Comparison of ENCODE assay signal across 17 cellular contexts in genomic region chr11:79458712-79459111, GRCh38. TPM values are rescaled to one million over a fixed set of nuclear protein-coding genes. Genes with fewer than 3 reads are reported as not detected.
DNase-seq lines count a peak whose midpoint lies in the region; ATAC-seq and TF ChIP-seq lines count a peak whose summit lies in the region.
"Had no signal": no experiment of that assay in that cellular context is flagged by ENCODE, and none has a peak within 500 bp of the region (broad histone marks: within the 10 kb centered on the region; RNA-seq: fewer than 3 reads in every experiment).

No MANE protein-coding gene starts in this region.

- peaks cover 7% of the 10 kb centered on the region; the same call in 1 of the 2 replicates for H3F3A ChIP-seq in MM.1S (ENCODE audit: insufficient read depth, low read length)

- intact Hi-C loops in ovary (cut with DNase I), result no loop called here

- H4K20me1 ChIP-seq in MM.1S (ENCODE audit: insufficient read depth, low read length), result no peaks in the 10 kb centered on the region

- WGBS in ovary, 3 donors, result 76 to 81% (median 80%) methylated on average over 5 of the region's 5 CpGs

- H3K36me3 ChIP-seq in MM.1S (replicated peaks; ENCODE audit: insufficient read depth, low read length) (no peaks in the 10 kb centered on the region), ovary (no peaks in the 10 kb centered on the region)

- TF ChIP-seq CTCF in MM.1S (IDR thresholded peaks at IDR 0.05; ENCODE audit: low read length), result no peak
- TF ChIP-seq CTCF in ovary (IDR thresholded peaks at IDR 0.05), result no peak

- TF ChIP-seq POLR2A in ovary (IDR thresholded peaks at IDR 0.05), result no peak

- H3K27me3 ChIP-seq in MM.1S (replicated peaks; ENCODE audit: insufficient read depth, low read length) (no peaks in the 10 kb centered on the region), ovary (no peaks in the 10 kb centered on the region)

- peak; percentile 29 for DNase-seq in Ammon's horn (ENCODE audit: low spot score)
- peak; percentile 76 for DNase-seq in MM.1S
- peak; percentile 29 for DNase-seq in NOMO-1 treated with dmso at 0.1 percent for 144 hours (lab: John Stamatoyannopoulos, UW; ENCODE audit: unreplicated experiment)
- peak; percentile 12 for DNase-seq in globus pallidus (ENCODE audit: low spot score)
- DNase-seq in stimulated activated naive CD4-positive, alpha-beta T cell treated with Interleukin-2 at 50 U/mL for 16 hours (lab: John Stamatoyannopoulos, UW), result no peak
- no peak for DNase-seq in ovary
- DNase-seq in stimulated activated CD4-positive, alpha-beta T cell treated with anti-CD3 and anti-CD28 coated beads, Interleukin-2, amount 100 ng/mL, for 48 hours, result no peak
- DNase-seq: Caco-2, GM23248, NCI-H1105, NCI-H187, NCI-H526 had no signal

- H3K9me3 ChIP-seq in MM.1S (replicated peaks; ENCODE audit: insufficient read depth, low read length), result no peaks in the 10 kb centered on the region
- no peaks in the 10 kb centered on the region for H3K9me3 ChIP-seq in ovary
- H3K9me3 ChIP-seq: A549, Caco-2 had no signal

- no peak overlapping the region; the same call in 1 of the 2 replicates for H3K27ac ChIP-seq in MM.1S (ENCODE audit: low read length)
- no peak overlapping the region for H3K27ac ChIP-seq in ovary
- H3K27ac ChIP-seq: A549, GM23248 had no signal

- H3K4me2 ChIP-seq in MM.1S (ENCODE audit: low read depth, low read length), result peak overlapping the region; percentile 48
- H3K4me2 ChIP-seq: A549 had no signal

- no peak overlapping the region for H3K9ac ChIP-seq in MM.1S (ENCODE audit: low read length)
- H3K9ac ChIP-seq: GM23248 had no signal

- no peaks in the 10 kb centered on the region for H3K9me2 ChIP-seq in MM.1S (replicated peaks; ENCODE audit: insufficient read depth, low read length)

- H3K4me1 ChIP-seq in MM.1S (ENCODE audit: low read length) (peaks cover 12% of the 10 kb centered on the region), ovary (ENCODE audit: insufficient read depth) (no peaks in the 10 kb centered on the region)
- H3K4me1 ChIP-seq: A549, Caco-2 had no signal

- H2AFZ ChIP-seq in MM.1S (ENCODE audit: low read length), result no peak overlapping the region
- H2AFZ ChIP-seq: GM23248 had no signal

- H3K4me3 ChIP-seq in MM.1S (ENCODE audit: low read length), result no peak overlapping the region
- no peak overlapping the region for H3K4me3 ChIP-seq in ovary
- H3K4me3 ChIP-seq: A549, GM23248 had no signal

- ATAC-seq in HG02571 (IDR thresholded peaks at IDR 0.05; ENCODE audit: unreplicated experiment), result no peak
- ATAC-seq: A549, HCT116, Right ventricle myocardium inferior, SK-N-SH treated with all-trans-retinoic acid at 6 μM for 48 hours had no signal

- no peak for TF ChIP-seq EP300 in ovary (IDR thresholded peaks at IDR 0.05)

- H3K79me2 ChIP-seq in MM.1S (ENCODE audit: low read length), result no peaks in the 10 kb centered on the region

RNA-seq across cellular contexts. Expression of gene TENM4, which starts 17.9 kb away (rescaled TPM):
- total RNA-seq in ovary, result 100 to 1,000 TPM in 5 of 7 donors, 10 to 100 TPM in 2; 61.2 to 206 (median 117) TPM
- 10 to 100 TPM; 11.0 to 19.3 TPM for polyA plus RNA-seq in ovary

Comparison
In these comparisons a context has a peak if more than half of its experiments do, and no peak if none do; other contexts are left out.
1. DNase-seq: peak in Ammon's horn (single experiment), MM.1S (single experiment), NOMO-1 treated with dmso at 0.1 percent for 144 hours (single experiment) and globus pallidus (single experiment); none in stimulated activated naive CD4-positive, alpha-beta T cell treated with Interleukin-2 at 50 U/mL for 16 hours (single experiment), ovary (0 of 5) and stimulated activated CD4-positive, alpha-beta T cell treated with anti-CD3 and anti-CD28 coated beads, Interleukin-2, amount 100 ng/mL, for 48 hours (0 of 2).